Comparison of ENCODE assay signal across 8 cellular contexts in genomic region chr19:3618144-3618810, GRCh38. TPM values are rescaled to one million over a fixed set of nuclear protein-coding genes. Genes with fewer than 3 reads are reported as not detected.
DNase-seq lines count a peak whose midpoint lies in the region; ATAC-seq and TF ChIP-seq lines count a peak whose summit lies in the region.

No MANE protein-coding gene starts in this region.

- H3K27ac ChIP-seq in right lobe of liver, result no peak overlapping the region

- H3K36me3 Mint-ChIP-seq in activated B cell treated with CpG ODN at 0.5 μM for 24 hours (ENCODE audit: low read depth), result peaks cover 45% of the 10 kb centered on the region

- peaks cover 14% of the 10 kb centered on the region for H3K4me1 Mint-ChIP-seq in activated B cell treated with CpG ODN at 0.5 μM for 24 hours

- no peak overlapping the region for H3K27ac Mint-ChIP-seq in activated B cell treated with CpG ODN at 0.5 μM for 24 hours

- ATAC-seq in activated B cell treated with CpG ODN at 0.5 μM for 24 hours (ENCODE audit: low read depth), result peak; percentile 81
- ATAC-seq in right lobe of liver, result peak; percentile 76 to 92 (median 80)
- no peak for ATAC-seq in HG03097 (IDR thresholded peaks at IDR 0.05; ENCODE audit: low FRiP score, unreplicated experiment)

- no peak overlapping the region for H3K4me3 ChIP-seq in H7 (ENCODE audit: insufficient read depth, low read depth, low read length)
- H3K4me3 ChIP-seq in right lobe of liver, result no peak overlapping the region

- no peaks in the 10 kb centered on the region for H3K9me3 Mint-ChIP-seq in activated B cell treated with CpG ODN at 0.5 μM for 24 hours

- TF ChIP-seq CTCF in activated B cell treated with CpG ODN at 0.5 μM for 24 hours (IDR thresholded peaks at IDR 0.05), result peak; percentile 34
- peak; percentile 81 to 91 (median 83) for TF ChIP-seq CTCF in right lobe of liver (IDR thresholded peaks at IDR 0.05)

- TF ChIP-seq POLR2A in right lobe of liver (IDR thresholded peaks at IDR 0.05), result no peak

- intact Hi-C loops in activated B cell treated with CpG ODN at 0.5 μM for 24 hours (cut with micrococcal nuclease) (loop anchor here (1.0 kb wide), 2 partner anchors 32 to 73 kb away; no protein-coding TSS in a partner anchor), right lobe of liver (cut with DNase I) (loop anchor here in 1 of 2 donors (10.0 kb wide), 1 partner anchor 73 kb away; no protein-coding TSS in a partner anchor)

- no peaks in the 10 kb centered on the region for H3K9me3 ChIP-seq in right lobe of liver

- POLR2A ChIA-PET in activated B cell treated with CpG ODN at 0.5 μM for 24 hours (lab: Charles Lee), result interaction anchor here (0.6 kb wide), 1 partner anchor 18 kb away, joined by 4 read pairs; no protein-coding TSS in a partner anchor

- whole genome bisulfite sequencing in right lobe of liver (ENCODE audit: insufficient coverage, low coverage, low lambda C conversion rate, missing lambda C conversion rate), result 63% methylated on average over 2 of the region's 31 CpGs

- H3K4me3 Mint-ChIP-seq in activated B cell treated with CpG ODN at 0.5 μM for 24 hours, result no peak overlapping the region

- CTCF ChIA-PET in activated B cell treated with CpG ODN at 0.5 μM for 24 hours (lab: Charles Lee), result interaction anchor here (0.7 to 1.8 kb wide), 3 partner anchors 9 to 73 kb away, joined by 3 to 9 read pairs (median 3); partner anchors contain the start of gene GIPC3

- DNase-seq in AG08396 (ENCODE audit: low spot score) (peak; percentile 95), H7 (peak; percentile 99), activated B cell treated with CpG ODN at 0.5 μM for 24 hours (peak; percentile 65), cerebellum (ENCODE audit: low spot score) (peak; percentile 66), right lobe of liver (peak; percentile 71 to 78 (median 78)), DMS79 treated with DMSO at 0.1 percent for 48 hours (lab: John Stamatoyannopoulos, UW) (no peak)
- DNase-seq in stimulated activated CD8-positive, alpha-beta memory T cell treated with anti-CD3 and anti-CD28 coated beads, Interleukin-2, amount 100 ng/mL, for 48 hours (ENCODE audit: low read depth in 2 of 2), result peak; percentile 46 to 52

- 0 out of 2 replicates have a peak, but pooled peaks cover 1% of the 10 kb centered on the region for H3K36me3 ChIP-seq in H7 (replicated peaks; ENCODE audit: control insufficient read depth, insufficient read depth, low read length)
- peaks cover 0 to 11% (median 0%) of the 10 kb centered on the region in 4 donors for H3K36me3 ChIP-seq in right lobe of liver

- H3K27me3 Mint-ChIP-seq in activated B cell treated with CpG ODN at 0.5 μM for 24 hours, result no peaks in the 10 kb centered on the region

- no peaks in the 10 kb centered on the region for H3K4me1 ChIP-seq in right lobe of liver

- H3K27me3 ChIP-seq in H7 (ENCODE audit: control insufficient read depth, insufficient read depth, low read length) (no peaks in the 10 kb centered on the region), right lobe of liver (no peaks in the 10 kb centered on the region)

RNA-seq across cellular contexts. Expression of gene CACTIN, which starts 8.3 kb away (rescaled TPM):
- total RNA-seq in H7 (2014; rRNA removed; shearing (Covaris generic)), result 44.0 and 46.4 TPM in 2 replicates
- total RNA-seq in activated B cell treated with CpG ODN at 0.5 μM for 24 hours (45.3 and 48.1 TPM in 2 replicates), cerebellum (15.2 TPM), right lobe of liver (10 to 100 TPM in 4 of 6 experiments, 1 to 10 TPM in 2; 8.4 to 14.9 (median 10.3) TPM)

RNA-seq across cellular contexts. Expression of gene TBXA2R, which starts 11.6 kb away (rescaled TPM):
- 0.18 and 0.45 TPM in 2 replicates for total RNA-seq in H7 (2014; rRNA removed; shearing (Covaris generic))
- total RNA-seq in activated B cell treated with CpG ODN at 0.5 μM for 24 hours (0.39 and 0.47 TPM in 2 replicates), cerebellum (0.45 TPM), right lobe of liver (10 to 100 TPM in 1 of 6 experiments, 1 to 10 TPM in 5; 2.8 to 10.4 (median 4.7) TPM)

RNA-seq across cellular contexts. Expression of gene GIPC3, which starts 33.0 kb away (rescaled TPM):
- total RNA-seq in H7 (2014; rRNA removed; shearing (Covaris generic)), result 0.11 and 0.21 TPM in 2 replicates
- 0.24 and 0.29 TPM in 2 replicates for total RNA-seq in activated B cell treated with CpG ODN at 0.5 μM for 24 hours
- total RNA-seq in cerebellum, result 0.09 TPM
- total RNA-seq in right lobe of liver, result 1 to 10 TPM in 2 of 6 experiments, under 1 TPM in 4; 0.51 to 1.6 (median 0.80) TPM

RNA-seq across cellular contexts. Expression of gene HMG20B, which starts 45.5 kb away (rescaled TPM):
- total RNA-seq in H7 (2014; rRNA removed; shearing (Covaris generic)), result 109 and 124 TPM in 2 replicates
- total RNA-seq in activated B cell treated with CpG ODN at 0.5 μM for 24 hours (46.0 and 51.0 TPM in 2 replicates), cerebellum (15.4 TPM), right lobe of liver (10 to 100 TPM; 30.7 to 58.6 (median 33.3) TPM)
